In the genomic region with DNA sequence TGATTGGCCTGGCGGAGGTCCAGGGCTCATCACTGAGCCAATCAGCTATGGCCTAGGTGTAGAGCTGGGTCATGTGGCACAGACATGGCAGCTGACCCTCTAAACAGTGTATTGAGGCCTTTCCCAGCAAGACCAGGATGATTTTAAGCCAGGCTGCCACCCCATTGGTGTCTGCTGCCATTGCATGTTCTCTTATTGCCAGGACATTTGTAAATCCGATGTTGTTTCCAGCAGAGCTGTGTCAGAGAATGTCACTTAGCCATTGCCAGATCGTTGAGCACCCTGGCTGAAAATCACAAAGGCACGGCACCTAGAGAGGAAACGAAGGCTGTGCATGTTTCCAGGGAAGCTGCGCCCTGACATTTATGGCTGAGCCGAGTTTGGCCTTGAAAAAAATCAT, we compare ENCODE assay signal across 18 cellular contexts. TPM values are rescaled to one million over a fixed set of nuclear protein-coding genes. Genes with fewer than 3 reads are reported as not detected.
"Had no signal": no experiment of that assay in that cellular context is flagged by ENCODE, and none has a peak within 500 bp of the region (broad histone marks: within the 10 kb centered on the region; RNA-seq: fewer than 3 reads in every experiment).

No MANE protein-coding gene starts in this region.

- H3K27ac ChIP-seq: parathyroid adenoma, prostate gland, sigmoid colon, uterus had no signal

- H3K4me1 ChIP-seq: parathyroid adenoma, prostate gland, uterus had no signal

- DNase-seq: cortex of kidney; effector CD8-positive, alpha-beta T cell; immature natural killer cell; mesendoderm; naive B cell; retina; sigmoid colon; small intestine; stimulated activated CD4-positive, alpha-beta T cell treated with anti-CD3 and anti-CD28 coated beads, Interleukin-12 subunit alpha, Interleukin-12 subunit beta, amount 100 ng/mL, for 4 hours; stimulated activated CD4-positive, alpha-beta T cell treated with anti-CD3 and anti-CD28 coated beads, Interleukin-2, amount 100 ng/mL, for 48 hours; stimulated activated naive CD4-positive, alpha-beta T cell treated with Interleukin-2 at 50 U/mL for 16 hours; uterus had no signal

- H3K36me3 ChIP-seq: prostate gland, sigmoid colon, uterus had no signal

- H2AFZ ChIP-seq: parathyroid adenoma had no signal

- H3K4me3 ChIP-seq: dorsolateral prefrontal cortex, prostate gland, sigmoid colon, uterus had no signal

- H3K9ac ChIP-seq: parathyroid adenoma had no signal

- H3K9me3 ChIP-seq: prostate gland, sigmoid colon, uterus had no signal

- H3K27me3 ChIP-seq: dorsolateral prefrontal cortex, sigmoid colon, uterus had no signal

RNA-seq across cellular contexts. Expression of a gene that starts 33.4 kb away (rescaled TPM):
- total RNA-seq: liver, lung microvascular endothelial cell had no signal
- polyA plus RNA-seq: immature natural killer cell, keratinocyte, liver had no signal
